Comparison of ENCODE assay signal across 24 cellular contexts in genomic region chr20:31818376-31818908, GRCh38. TPM values are rescaled to one million over a fixed set of nuclear protein-coding genes. Genes with fewer than 3 reads are reported as not detected.
A peak's percentile ranks its signal among the peaks of the same experiment; 100 is the strongest.
DNase-seq lines count a peak whose midpoint lies in the region; ATAC-seq and TF ChIP-seq lines count a peak whose summit lies in the region.
"Had no signal": no experiment of that assay in that cellular context is flagged by ENCODE, and none has a peak within 500 bp of the region (broad histone marks: within the 10 kb centered on the region; RNA-seq: fewer than 3 reads in every experiment).

No MANE protein-coding gene starts in this region.

- H3K27ac ChIP-seq in coronary artery (peak overlapping the region; percentile 25 to 80), gastrocnemius medialis (peak overlapping the region; percentile 82 to 95 (median 93)), upper lobe of right lung (no peak overlapping the region)
- H3K27ac ChIP-seq: 22Rv1, C4-2B, GM23248 had no signal

- DNase-seq in activated effector memory CD4-positive, alpha-beta T cell treated with anti-CD3 and anti-CD28 coated beads, Interleukin-2, amount 50 U/mL, for 16 hours: peak; percentile 41
- DNase-seq in activated effector memory CD4-positive, alpha-beta T cell treated with Interleukin-2 at 50 U/mL for 16 hours: no peak
- DNase-seq in coronary artery (ENCODE audit: low spot score) (peak; percentile 66), gastrocnemius medialis (no peak), upper lobe of right lung (peak; percentile 11), NCI-H1436 (lab: John Stamatoyannopoulos, UW) (no peak)
- no peak for DNase-seq in activated naive CD4-positive, alpha-beta T cell treated with anti-CD3 and anti-CD28 coated beads, Interleukin-2, amount 50 U/mL, for 16 hours
- DNase-seq: Caco-2; CD8-positive, alpha-beta T cell; GM23248; HFFc6; Kasumi-1; NCI-H146; NCI-H526; NK-92 treated with Interleukin-12 subunit alpha and Interleukin-12 subunit beta, amount 100 ng/mL, for 24 hours; PC-3 had no signal

- in situ Hi-C loops in gastrocnemius medialis (cut with MboI; ENCODE audit: low sequenced_read_pairs in 4 of 4): loop anchor here in 2 of 4 donors (10.0 to 25.0 kb wide), 2 partner anchors 74 to 156 kb away; no protein-coding TSS in a partner anchor

- intact Hi-C loops in gastrocnemius medialis (cut with DNase I; ENCODE audit: low total_unique reads): loop anchor here (5.0 kb wide), 1 partner anchor 146 kb away; no protein-coding TSS in a partner anchor
- intact Hi-C loops in upper lobe of right lung (cut with DNase I): no loop called here

- H3K9me3 ChIP-seq in gastrocnemius medialis (no peaks in the 10 kb centered on the region), upper lobe of right lung (no peaks in the 10 kb centered on the region)
- H3K9me3 ChIP-seq: Caco-2, HAP-1 had no signal

- ATAC-seq in gastrocnemius medialis (no peak), upper lobe of right lung (no peak), HG02870 (IDR thresholded peaks at IDR 0.05; ENCODE audit: unreplicated experiment) (no peak)
- ATAC-seq: CD8-positive, alpha-beta T cell; K562; PC-3 had no signal

- H3K4me3 ChIP-seq in coronary artery (no peak overlapping the region), gastrocnemius medialis (no peak overlapping the region), upper lobe of right lung (no peak overlapping the region)
- H3K4me3 ChIP-seq: GM23248, HAP-1, K562 had no signal

- H3K36me3 ChIP-seq in gastrocnemius medialis: no peaks in the 10 kb centered on the region
- no peaks in the 10 kb centered on the region for H3K36me3 ChIP-seq in upper lobe of right lung
- H3K36me3 ChIP-seq: HAP-1 had no signal

- TF ChIP-seq CTCF in coronary artery (IDR thresholded peaks at IDR 0.05) (no peak), gastrocnemius medialis (IDR thresholded peaks at IDR 0.05 in 4 of 5, conservative IDR thresholded peaks at IDR 0.05 in 1 of 5) (no peak), upper lobe of right lung (IDR thresholded peaks at IDR 0.05) (no peak)

- TF ChIP-seq POLR2A in gastrocnemius medialis (IDR thresholded peaks at IDR 0.05): no peak

- no peaks in the 10 kb centered on the region for H3K27me3 ChIP-seq in gastrocnemius medialis
- no peaks in the 10 kb centered on the region for H3K27me3 ChIP-seq in upper lobe of right lung

- peaks cover 59 to 84% of the 10 kb centered on the region in 2 donors for H3K4me1 ChIP-seq in gastrocnemius medialis
- H3K4me1 ChIP-seq in upper lobe of right lung: peaks cover 14% of the 10 kb centered on the region
- H3K4me1 ChIP-seq: Caco-2 had no signal

RNA-seq across cellular contexts. Expression of gene MYLK2, which starts 0.7 kb away (rescaled TPM):
- 100 to 1,000 TPM in 2 of 4 donors, 10 to 100 TPM in 2; 17.2 to 255 (median 88.4) TPM for total RNA-seq in gastrocnemius medialis
- total RNA-seq in upper lobe of right lung: not detected
- total RNA-seq: B cell; CD8-positive, alpha-beta T cell; GM23248 had no signal

RNA-seq across cellular contexts. Expression of gene FOXS1, which starts 27.0 kb away (rescaled TPM):
- under 1 TPM in 1 of 4 donors, not detected in 3; 0.33 TPM for total RNA-seq in gastrocnemius medialis
- 3.3 TPM for total RNA-seq in upper lobe of right lung
- total RNA-seq: B cell; Caco-2; CD8-positive, alpha-beta T cell; GM23248; HFFc6; HT-29; K562; PC-3 had no signal

RNA-seq across cellular contexts. Expression of gene DUSP15, which starts 51.9 kb away (rescaled TPM):
- total RNA-seq in gastrocnemius medialis: 1 to 10 TPM in 1 of 4 donors, not detected in 3; 1.1 TPM
- 2.4 TPM for total RNA-seq in upper lobe of right lung
- total RNA-seq: CD8-positive, alpha-beta T cell; GM23248; HFFc6; HT-29; K562; PC-3 had no signal

RNA-seq across cellular contexts. Expression of gene TTLL9, which starts 52.0 kb away (rescaled TPM):
- total RNA-seq in gastrocnemius medialis (not detected), upper lobe of right lung (0.49 TPM)
- total RNA-seq: Caco-2; CD8-positive, alpha-beta T cell; GM23248; HFFc6; K562; M059J; PC-3 had no signal

Comparison
In these comparisons a context has a peak if more than half of its experiments do, and no peak if none do; other contexts are left out.
1. DNase-seq: peak in activated effector memory CD4-positive, alpha-beta T cell treated with anti-CD3 and anti-CD28 coated beads, Interleukin-2, amount 50 U/mL, for 16 hours (single experiment), coronary artery (single experiment) and upper lobe of right lung (single experiment); none in activated effector memory CD4-positive, alpha-beta T cell treated with Interleukin-2 at 50 U/mL for 16 hours (single experiment), gastrocnemius medialis (0 of 2), NCI-H1436 (single experiment) and activated naive CD4-positive, alpha-beta T cell treated with anti-CD3 and anti-CD28 coated beads, Interleukin-2, amount 50 U/mL, for 16 hours (single experiment).
2. RNA of gene MYLK2, which starts 0.7 kb away (total RNA-seq): 17.2 to 255 TPM in gastrocnemius medialis; not detected in upper lobe of right lung (single experiment); every median in the first group is over 10 times any median in the second.